Comparison of ENCODE assay signal across 1 cellular context in genomic region chr2:165470351-165470750, GRCh38.
TF ChIP-seq lines count a peak whose summit lies in the region.

No MANE protein-coding gene starts in this region.

TF ChIP-seq in H1, 55 proteins besides CTCF, POLR2A, EP300 and RAD21 (continued from another document):
- TF ChIP-seq BCL11A (IDR thresholded peaks at IDR 0.05; ENCODE audit: low read depth in 2 of 2, low read length in 2 of 2) = no peak
- TF ChIP-seq BACH1 (IDR thresholded peaks at IDR 0.05; ENCODE audit: low read length) = no peak
- TF ChIP-seq KDM5A (IDR thresholded peaks at IDR 0.05; ENCODE audit: low read length) = no peak
- no peak for TF ChIP-seq CTBP2 (IDR thresholded peaks at IDR 0.05; ENCODE audit: borderline replicate concordance, insufficient read depth, insufficient read length, low read length)
- TF ChIP-seq PHF8 (conservative IDR thresholded peaks at IDR 0.05; ENCODE audit: low read depth, low read length) = no peak
- TF ChIP-seq KDM4A (IDR thresholded peaks at IDR 0.05; ENCODE audit: low read depth, low read length, severe bottlenecking) = no peak
- TF ChIP-seq CHD7 (IDR thresholded peaks at IDR 0.05; ENCODE audit: insufficient replicate concordance, low read length) = no peak
